ENCODE assay signal across 18 cellular contexts in genomic region chr6:16667509-16667908, GRCh38.
DNase-seq lines count a peak whose midpoint lies in the region; ATAC-seq, FAIRE-seq and TF ChIP-seq lines count a peak whose summit lies in the region.
"Had no signal": no experiment of that assay in that cellular context is flagged by ENCODE, and none has a peak within 500 bp of the region (broad histone marks: within the 10 kb centered on the region; RNA-seq: fewer than 3 reads in every experiment).

No MANE protein-coding gene starts in this region.

- peaks cover 17% of the 10 kb centered on the region for H3K36me3 Mint-ChIP-seq in activated CD4-positive, alpha-beta memory T cell treated with anti-CD3 and anti-CD28 coated beads for 36 hours

- H3K27me3 ChIP-seq in HepG2 (ENCODE audit: control insufficient read depth in 1 of 2, insufficient read depth in 2 of 2, low read length in 2 of 2): no peaks in the 10 kb centered on the region
- H3K27me3 ChIP-seq in right lobe of liver: no peaks in the 10 kb centered on the region
- H3K27me3 ChIP-seq in keratinocyte (ENCODE audit: control insufficient read depth, extremely low read depth, insufficient read depth, low read length): no peaks in the 10 kb centered on the region
- H3K27me3 ChIP-seq: BE2C, MG63 had no signal

- H3K4me1 ChIP-seq in HepG2 (ENCODE audit: insufficient read depth, low read length) (peaks cover 41% of the 10 kb centered on the region), right lobe of liver (peaks cover 3 to 30% (median 17%) of the 10 kb centered on the region in 4 donors), keratinocyte (ENCODE audit: control insufficient read depth, extremely low read depth, insufficient read depth, low read length) (peaks cover 40% of the 10 kb centered on the region)
- H3K4me1 ChIP-seq: BE2C had no signal

- no peaks in the 10 kb centered on the region for H3K9me3 Mint-ChIP-seq in activated CD4-positive, alpha-beta memory T cell treated with anti-CD3 and anti-CD28 coated beads for 36 hours
- H3K9me3 Mint-ChIP-seq: CD8-positive, alpha-beta memory T cell had no signal

- no TSS peak for BruUV-seq in HepG2 (replicated peaks; lab: Mats Ljungman, UMichigan)

- dilution Hi-C loops in keratinocyte (cut with MboI; ENCODE audit: extremely low pct_ligation_motif_present, low sequenced_read_pairs): no loop called here

- H3K9me3 ChIP-seq in HepG2 (ENCODE audit: low read length) (no peaks in the 10 kb centered on the region), right lobe of liver (no peaks in the 10 kb centered on the region), keratinocyte (ENCODE audit: control insufficient read depth, low read depth, low read length) (no peaks in the 10 kb centered on the region)
- H3K9me3 ChIP-seq: BE2C, MG63 had no signal

- peaks cover 21% of the 10 kb centered on the region for H3K79me2 ChIP-seq in HepG2 (ENCODE audit: insufficient read depth, low read length)
- H3K79me2 ChIP-seq in keratinocyte (ENCODE audit: control insufficient read depth, insufficient read depth, low read length): peaks cover 2% of the 10 kb centered on the region

- no peaks in the 10 kb centered on the region for H3K27me3 Mint-ChIP-seq in activated CD4-positive, alpha-beta memory T cell treated with anti-CD3 and anti-CD28 coated beads for 36 hours
- H3K27me3 Mint-ChIP-seq: CD8-positive, alpha-beta memory T cell had no signal

- no peak overlapping the region for H3K4me3 Mint-ChIP-seq in activated CD4-positive, alpha-beta memory T cell treated with anti-CD3 and anti-CD28 coated beads for 36 hours
- H3K4me3 Mint-ChIP-seq: GM23338 had no signal

- 88% methylated on average over 4 of the region's 4 CpGs for WGBS in HepG2 (ENCODE audit: low lambda C conversion rate)
- WGBS in right lobe of liver (ENCODE audit: insufficient coverage, low coverage, low lambda C conversion rate, missing lambda C conversion rate): 59% methylated on average over 4 of the region's 4 CpGs

- POLR2A ChIA-PET in HepG2 (lab: Yijun Ruan, JAX): no interaction called here
- POLR2A ChIA-PET in activated CD4-positive, alpha-beta memory T cell treated with anti-CD3 and anti-CD28 coated beads for 36 hours (lab: Charles Lee): interaction anchor here (2.4 kb wide), 1 partner anchor 9 kb away, joined by 9 read pairs; no protein-coding TSS in a partner anchor

- H3K4me2 ChIP-seq in HepG2 (ENCODE audit: low read depth, low read length) (no peak overlapping the region), keratinocyte (ENCODE audit: control insufficient read depth, extremely low read depth, insufficient read depth, low read depth, low read length) (peak overlapping the region; percentile 43)
- H3K4me2 ChIP-seq: GM23338 had no signal

- TF ChIP-seq EP300 in HepG2 (IDR thresholded peaks at IDR 0.05; ENCODE audit: low read depth in 2 of 2, low read length in 2 of 2) (no peak), HepG2 (CRISPR knock-in tag; IDR thresholded peaks at IDR 0.05; ENCODE audit: borderline replicate concordance) (no peak)

- peak overlapping the region; percentile 30 for H3K27ac Mint-ChIP-seq in activated CD4-positive, alpha-beta memory T cell treated with anti-CD3 and anti-CD28 coated beads for 36 hours
- H3K27ac Mint-ChIP-seq: GM23338 had no signal

- FAIRE-seq in HepG2 (lab: Jason Lieb, UNC) (no peak), keratinocyte (lab: Jason Lieb, UNC) (no peak)
- FAIRE-seq: HTR-8/SVneo had no signal

- H3K36me3 ChIP-seq in HepG2 (replicated peaks in 1 of 2; ENCODE audit: control insufficient read depth in 1 of 2, insufficient read depth in 2 of 2, low read length in 2 of 2) (no peaks in the 10 kb centered on the region), right lobe of liver (no peaks in the 10 kb centered on the region), keratinocyte (ENCODE audit: control insufficient read depth in 2 of 2, extremely low read depth in 1 of 2, insufficient read depth in 2 of 2, low read length in 2 of 2) (no peaks in the 10 kb centered on the region)
- H3K36me3 ChIP-seq: BE2C, MG63 had no signal

- TF ChIP-seq POLR2A in HepG2 (IDR thresholded peaks at IDR 0.05; ENCODE audit: insufficient read depth in 1 of 2, low read depth in 2 of 2, low read length in 2 of 2): no peak
- no peak for TF ChIP-seq POLR2A in right lobe of liver (IDR thresholded peaks at IDR 0.05)

- TF ChIP-seq RAD21 in HepG2 (CRISPR knock-in tag; IDR thresholded peaks at IDR 0.05): no peak

- CTCF ChIA-PET in HepG2 (lab: Yijun Ruan, JAX; ENCODE audit: low intra/inter-chr PET ratio, low total read pairs): no interaction called here
- CTCF ChIA-PET in activated CD4-positive, alpha-beta memory T cell treated with anti-CD3 and anti-CD28 coated beads for 36 hours (lab: Charles Lee): no interaction called here

- no peak overlapping the region for H3K4me3 ChIP-seq in HepG2 (replicated peaks in 1 of 3; ENCODE audit: insufficient read depth in 1 of 3, low read depth in 2 of 3, low read length in 3 of 3)
- H3K4me3 ChIP-seq in right lobe of liver: no peak overlapping the region
- H3K4me3 ChIP-seq in keratinocyte (ENCODE audit: control insufficient read depth in 2 of 3, extremely low read depth in 1 of 3, insufficient read depth in 2 of 3, low read depth in 1 of 3, low read length in 3 of 3): no peak overlapping the region
- H3K4me3 ChIP-seq: GM23338, MG63 had no signal

- H2AFZ ChIP-seq in HepG2 (ENCODE audit: low read length) (no peak overlapping the region), keratinocyte (ENCODE audit: control insufficient read depth, low read length) (no peak overlapping the region)
- H2AFZ ChIP-seq: GM23338 had no signal

- H3K9me1 ChIP-seq in keratinocyte (ENCODE audit: control insufficient read depth, extremely low read depth, insufficient read depth, low read length): no peaks in the 10 kb centered on the region

- H4K20me1 ChIP-seq in HepG2 (ENCODE audit: insufficient read depth, low read length) (no peaks in the 10 kb centered on the region), keratinocyte (ENCODE audit: control insufficient read depth, extremely low read depth, insufficient read depth, low read length) (no peaks in the 10 kb centered on the region)

- intact Hi-C loops in HepG2 (cut with micrococcal nuclease; ENCODE audit: unreplicated experiment) (no loop called here), right lobe of liver (cut with DNase I) (no loop called here)
- intact Hi-C loops in activated CD4-positive, alpha-beta memory T cell treated with anti-CD3 and anti-CD28 coated beads for 36 hours (cut with micrococcal nuclease): no loop called here

- DNase-seq in HepG2 (ENCODE audit: low spot score) (no peak), right lobe of liver (no peak), keratinocyte (ENCODE audit: low read depth, low spot score) (no peak), NCI-H1694 treated with DMSO at 0.1 percent for 48 hours (lab: John Stamatoyannopoulos, UW) (no peak), hypothalamus (lab: John Stamatoyannopoulos, UW) (no peak)
- no peak for DNase-seq in activated CD4-positive, alpha-beta memory T cell treated with anti-CD3 and anti-CD28 coated beads for 36 hours
- DNase-seq: BE2C; CD8-positive, alpha-beta memory T cell; DND-41; GDM1; MG63; NCI-H1092 treated with DMSO at 0.1 percent for 48 hours; NCI-H187; NCI-H510A treated with DMSO at 0.1 percent for 48 hours; SHP77 treated with DMSO at 0.1 percent for 48 hours had no signal

- H3K4me1 Mint-ChIP-seq in activated CD4-positive, alpha-beta memory T cell treated with anti-CD3 and anti-CD28 coated beads for 36 hours (ENCODE audit: low read depth): peaks cover 70% of the 10 kb centered on the region

- no peak overlapping the region for H3K27ac ChIP-seq in HepG2 (ENCODE audit: extremely low read length, insufficient read depth, low read length)
- H3K27ac ChIP-seq in right lobe of liver: no peak overlapping the region
- H3K27ac ChIP-seq in keratinocyte (ENCODE audit: control insufficient read depth, insufficient read depth, low read length): no peak overlapping the region

- in situ Hi-C loops in HepG2 (cut with HindIII; ENCODE audit: extremely low pct_ligation_motif_present, low pct_unique_long_range_greater_than_20kb): no loop called here

- H3K9ac ChIP-seq in HepG2 (ENCODE audit: insufficient read depth, low read depth, low read length): no peak overlapping the region
- no peak overlapping the region for H3K9ac ChIP-seq in keratinocyte (ENCODE audit: control insufficient read depth, extremely low read depth, insufficient read depth, low read length)

- ATAC-seq in HepG2 (no peak), right lobe of liver (no peak), HG02623 (IDR thresholded peaks at IDR 0.05; ENCODE audit: unreplicated experiment) (no peak)
- ATAC-seq: GM23338 had no signal

- no peak for TF ChIP-seq CTCF in HepG2 (CRISPR knock-in tag; IDR thresholded peaks at IDR 0.05)
- no peak for TF ChIP-seq CTCF in right lobe of liver (IDR thresholded peaks at IDR 0.05)
- TF ChIP-seq CTCF in keratinocyte (optimal IDR thresholded peaks at IDR 0.05 in 1 of 3, IDR thresholded peaks at IDR 0.05 in 1 of 3, conservative IDR thresholded peaks at IDR 0.05 in 1 of 3; ENCODE audit: extremely low read depth in 1 of 3, insufficient read depth in 2 of 3, low read length in 3 of 3): no peak

TF ChIP-seq in HepG2, 621 proteins besides CTCF, POLR2A, EP300 and RAD21:
- TF ChIP-seq NFE2L2 (IDR thresholded peaks at IDR 0.05; ENCODE audit: low read length) (peak; percentile 63), ZFP36L1 (CRISPR knock-in tag; IDR thresholded peaks at IDR 0.05) (no peak)
